Comparison of ENCODE assay signal across 8 cellular contexts in genomic region chr14:72925815-72926291, GRCh38. TPM values are rescaled to one million over a fixed set of nuclear protein-coding genes. Genes with fewer than 3 reads are reported as not detected.
A peak's percentile ranks its signal among the peaks of the same experiment; 100 is the strongest.
DNase-seq lines count a peak whose midpoint lies in the region; ATAC-seq and TF ChIP-seq lines count a peak whose summit lies in the region.

No MANE protein-coding gene starts in this region.

- H3K9me3 ChIP-seq in iPS-15b (ENCODE audit: control insufficient read depth, insufficient read depth, low read length) (no peaks in the 10 kb centered on the region), stomach (no peaks in the 10 kb centered on the region)

- TF ChIP-seq EP300 in stomach (IDR thresholded peaks at IDR 0.05): no peak

- peaks cover 11% of the 10 kb centered on the region for H3K4me1 ChIP-seq in iPS-15b (ENCODE audit: control insufficient read depth, insufficient read depth, low read length)
- H3K4me1 ChIP-seq in stomach: peaks cover 4 to 25% (median 10%) of the 10 kb centered on the region in 4 donors

- peak overlapping the region in 4 of 5 donors; percentile 81 to 90 (median 86) for H3K27ac ChIP-seq in stomach

- peak overlapping the region; percentile 98 for H3K27ac Mint-ChIP-seq in activated B cell treated with CpG ODN at 0.5 μM for 24 hours

- no peaks in the 10 kb centered on the region for H3K27me3 Mint-ChIP-seq in activated B cell treated with CpG ODN at 0.5 μM for 24 hours

- POLR2A ChIA-PET in activated B cell treated with CpG ODN at 0.5 μM for 24 hours (lab: Charles Lee): interaction anchor here (0.6 to 1.8 kb wide), 6 partner anchors 25 to 212 kb away, joined by 3 to 18 read pairs (median 4); partner anchors contain the start of genes DPF3, PSEN1 and RBM25

- H3K4me3 ChIP-seq in iPS-15b (ENCODE audit: low read depth, low read length): peak overlapping the region; percentile 79
- H3K4me3 ChIP-seq in stomach: peak overlapping the region; percentile 69 to 88 (median 84)

- peak overlapping the region; percentile 47 for H3K9ac ChIP-seq in iPS-15b (ENCODE audit: low read depth, low read length)

- ATAC-seq in GM18861 (IDR thresholded peaks at IDR 0.05; ENCODE audit: unreplicated experiment) (peak; percentile 10), HG02938 (IDR thresholded peaks at IDR 0.05; ENCODE audit: unreplicated experiment) (peak; percentile 17), activated B cell treated with CpG ODN at 0.5 μM for 24 hours (ENCODE audit: low read depth) (no peak)

- H3K9me3 Mint-ChIP-seq in activated B cell treated with CpG ODN at 0.5 μM for 24 hours: no peaks in the 10 kb centered on the region

- H3K36me3 Mint-ChIP-seq in activated B cell treated with CpG ODN at 0.5 μM for 24 hours (ENCODE audit: low read depth): peaks cover 7% of the 10 kb centered on the region

- 4 to 38% (median 4%) methylated on average over 4 to 33 of the region's 33 CpGs for WGBS in stomach, 5 donors

- no peak for TF ChIP-seq POLR2A in stomach (IDR thresholded peaks at IDR 0.05)

- no peak for TF ChIP-seq CTCF in activated B cell treated with CpG ODN at 0.5 μM for 24 hours (IDR thresholded peaks at IDR 0.05)
- no peak for TF ChIP-seq CTCF in stomach (IDR thresholded peaks at IDR 0.05)

- peaks cover 17% of the 10 kb centered on the region for H3K4me1 Mint-ChIP-seq in activated B cell treated with CpG ODN at 0.5 μM for 24 hours

- DNase-seq in activated B cell treated with CpG ODN at 0.5 μM for 24 hours (no peak), stomach (no peak), RPMI8226 (no peak), amniotic stem cell (lab: John Stamatoyannopoulos, UW) (no peak), midbrain (lab: John Stamatoyannopoulos, UW) (no peak)

- intact Hi-C loops in activated B cell treated with CpG ODN at 0.5 μM for 24 hours (cut with micrococcal nuclease) (loop anchor here (1.0 kb wide), 7 partner anchors 21 to 409 kb away; partner anchors contain the start of genes DPF3, PSEN1, RBM25 and ZFYVE1), stomach (cut with DNase I; ENCODE audit: low total_unique reads) (no loop called here)

- H3K36me3 ChIP-seq in iPS-15b (ENCODE audit: control insufficient read depth, insufficient read depth, low read length) (no peaks in the 10 kb centered on the region), stomach (peaks cover 0 to 10% (median 0%) of the 10 kb centered on the region in 4 donors)

- peaks cover 8% of the 10 kb centered on the region for H3K27me3 ChIP-seq in iPS-15b (ENCODE audit: control insufficient read depth, insufficient read depth, low read length)
- H3K27me3 ChIP-seq in stomach: peaks cover 0 to 2% (median 0%) of the 10 kb centered on the region in 3 donors

- H3K4me3 Mint-ChIP-seq in activated B cell treated with CpG ODN at 0.5 μM for 24 hours: peak overlapping the region; percentile 98

- CTCF ChIA-PET in activated B cell treated with CpG ODN at 0.5 μM for 24 hours (lab: Charles Lee): interaction anchor here (0.8 to 1.6 kb wide), 5 partner anchors 21 to 410 kb away, joined by 3 to 6 read pairs (median 3); no protein-coding TSS in a partner anchor

RNA-seq across cellular contexts. Expression of gene DCAF4, which starts 0.4 kb away (rescaled TPM):
- total RNA-seq in activated B cell treated with CpG ODN at 0.5 μM for 24 hours (33.9 and 38.7 TPM in 2 replicates), stomach (100 to 1,000 TPM in 1 of 5 donors, 10 to 100 TPM in 2, 1 to 10 TPM in 1, under 1 TPM in 1; 0.58 to 139 (median 11.4) TPM)
- 1 to 10 TPM; 4.8 to 7.9 (median 7.4) TPM for polyA plus RNA-seq in stomach

RNA-seq across cellular contexts. Expression of gene DPF3, which starts 32.0 kb away (rescaled TPM):
- total RNA-seq in activated B cell treated with CpG ODN at 0.5 μM for 24 hours: 3.5 and 4.3 TPM in 2 replicates
- total RNA-seq in stomach: 100 to 1,000 TPM in 1 of 5 donors, 10 to 100 TPM in 1, 1 to 10 TPM in 3; 1.0 to 113 (median 5.3) TPM
- polyA plus RNA-seq in stomach: 1 to 10 TPM in 1 of 3 donors, under 1 TPM in 2; 0.20 to 3.2 (median 0.81) TPM
